In the genomic region with DNA sequence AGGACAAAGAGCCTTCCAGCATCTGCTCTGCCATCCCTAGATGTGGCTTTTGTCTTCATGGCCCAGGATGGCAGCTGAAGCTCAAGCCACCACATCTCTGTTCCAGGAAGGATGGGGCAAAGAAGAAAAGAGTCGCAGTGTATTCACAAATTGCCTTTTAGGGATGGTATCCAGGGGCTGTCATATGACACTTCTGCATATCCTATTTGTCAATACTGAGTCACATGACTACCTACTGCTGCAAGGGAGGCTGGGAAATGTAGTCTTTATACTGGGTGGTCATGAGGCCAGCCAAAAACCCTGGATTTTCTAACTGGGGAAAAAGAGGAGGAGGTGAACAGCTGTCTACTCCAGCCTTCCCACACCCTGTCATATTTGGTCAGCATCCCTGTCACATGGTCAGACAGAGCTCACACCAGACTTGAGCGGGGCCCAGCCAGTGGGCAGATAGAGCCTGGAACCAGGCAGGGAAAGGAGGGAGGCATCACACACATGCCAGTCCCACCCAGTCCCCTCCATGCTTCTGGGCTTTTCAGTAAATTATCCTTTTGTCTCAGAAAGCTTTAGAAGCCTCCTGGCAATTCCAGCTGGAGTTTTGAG, we compare ENCODE assay signal across 1 cellular context.
TF ChIP-seq lines count a peak whose summit lies in the region.

No MANE protein-coding gene starts in this region.

TF ChIP-seq in HepG2, 621 proteins besides CTCF, POLR2A, EP300 and RAD21:
- 0 out of 2 replicates have a peak, but pooled peaks have one; percentile 49 for TF ChIP-seq ZNF143 (CRISPR knock-in tag; IDR thresholded peaks at IDR 0.05)
- no peak for TF ChIP-seq ATF7-NPFF (CRISPR knock-in tag; IDR thresholded peaks at IDR 0.05; ENCODE audit: low read depth)
- peak; percentile 85 for TF ChIP-seq THAP11 (CRISPR knock-in tag; IDR thresholded peaks at IDR 0.05)
